In the genomic region with DNA sequence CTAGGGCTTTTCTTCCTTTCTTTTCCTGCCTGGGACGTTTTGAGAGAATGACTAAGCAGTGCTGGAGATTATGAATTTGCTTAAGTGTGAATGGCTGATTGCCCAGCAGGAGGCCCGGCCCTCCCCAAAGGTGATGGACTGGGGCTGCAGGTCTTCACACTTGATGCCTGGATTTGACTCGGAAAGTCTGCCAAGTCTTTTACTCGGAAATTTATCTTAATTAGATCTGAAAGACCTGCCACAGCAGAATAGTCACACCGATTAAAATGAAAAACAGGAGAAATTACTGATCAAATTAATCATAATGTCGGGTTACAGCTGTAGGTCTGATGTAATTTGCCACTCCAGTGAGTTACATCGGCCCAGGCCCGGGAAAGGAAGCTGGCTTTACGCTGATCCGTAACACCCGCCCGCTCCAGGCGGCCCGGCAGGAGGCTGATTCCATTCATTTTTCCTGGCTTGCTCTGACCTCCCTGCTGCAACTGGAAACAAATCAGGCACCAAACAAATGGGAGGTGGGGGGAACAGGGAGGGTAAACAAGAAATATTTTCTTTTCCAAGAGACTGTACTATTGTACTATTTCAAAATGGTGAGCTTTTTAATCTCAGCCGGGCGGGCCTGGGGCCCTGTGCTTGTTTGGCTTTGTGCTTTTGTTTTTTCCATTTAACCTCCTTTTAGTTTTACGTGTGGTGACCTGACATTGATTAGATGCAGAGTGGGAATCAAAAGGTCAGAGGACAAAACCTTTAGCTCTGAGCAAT, we compare ENCODE assay signal across 10 cellular contexts.
A peak's percentile ranks its signal among the peaks of the same experiment; 100 is the strongest.
DNase-seq lines count a peak whose midpoint lies in the region; ATAC-seq and TF ChIP-seq lines count a peak whose summit lies in the region.
"Had no signal": no experiment of that assay in that cellular context is flagged by ENCODE, and none has a peak within 500 bp of the region (broad histone marks: within the 10 kb centered on the region; RNA-seq: fewer than 3 reads in every experiment).

No MANE protein-coding gene starts in this region.

- intact Hi-C loops in left ventricle myocardium inferior (cut with micrococcal nuclease), result no loop called here

- no peaks in the 10 kb centered on the region for H3K36me3 ChIP-seq in HEK293 (ENCODE audit: control insufficient read depth in 2 of 2, insufficient read depth in 1 of 2, low read length in 2 of 2)
- no peaks in the 10 kb centered on the region for H3K36me3 ChIP-seq in left ventricle myocardium inferior

- H3K4me3 ChIP-seq in HEK293 (ENCODE audit: low read depth, low read length) (no peak overlapping the region), left ventricle myocardium inferior (no peak overlapping the region)
- H3K4me3 ChIP-seq: GM12878 had no signal

- TF ChIP-seq CTCF in HEK293 (tag by site-specific recombination; IDR thresholded peaks at IDR 0.05) (no peak), left ventricle myocardium inferior (IDR thresholded peaks at IDR 0.05; ENCODE audit: borderline replicate concordance) (no peak)

- H3K27me3 ChIP-seq in left ventricle myocardium inferior (ENCODE audit: low read depth), result peaks cover 7% of the 10 kb centered on the region

- H3K4me1 ChIP-seq in HEK293 (ENCODE audit: control insufficient read depth, insufficient read depth, low read length) (peaks cover 5% of the 10 kb centered on the region), left ventricle myocardium inferior (peaks cover 7% of the 10 kb centered on the region)

- H3K9me3 ChIP-seq in HEK293 (ENCODE audit: control insufficient read depth, insufficient read depth, low read depth, low read length), result no peaks in the 10 kb centered on the region
- no peaks in the 10 kb centered on the region for H3K9me3 ChIP-seq in left ventricle myocardium inferior (replicated peaks)

- no peak overlapping the region for H3K27ac ChIP-seq in HEK293 (ENCODE audit: extremely low read depth, low read depth, low read length)
- H3K27ac ChIP-seq in left ventricle myocardium inferior (replicated peaks), result no peak overlapping the region

- CTCF ChIA-PET in HEK293 (lab: Yijun Ruan, JAX), result no interaction called here

- ATAC-seq in HG02938 (IDR thresholded peaks at IDR 0.05; ENCODE audit: unreplicated experiment), result no peak
- no peak for ATAC-seq in HG03457 (IDR thresholded peaks at IDR 0.05; ENCODE audit: unreplicated experiment)
- ATAC-seq: GM12878 had no signal

- DNase-seq in SHP77 treated with DMSO at 0.1 percent for 48 hours (lab: John Stamatoyannopoulos, UW) (peak; percentile 34), left ventricle myocardium inferior (peak; percentile 18), renal cortical epithelial cell (ENCODE audit: low read depth) (peak; percentile 86), T-helper 2 cell (no peak), DMS114 treated with DMSO at 0.1 percent for 48 hours (lab: John Stamatoyannopoulos, UW; ENCODE audit: unreplicated experiment) (no peak)
- DNase-seq: SW 1271 had no signal

- POLR2A ChIA-PET in HEK293 (lab: Yijun Ruan, JAX), result no interaction called here

TF ChIP-seq in HEK293, 187 proteins besides CTCF, POLR2A, EP300 and RAD21 (continues in another document):
- TF ChIP-seq ZNF785 (tag by site-specific recombination; IDR thresholded peaks at IDR 0.05), result no peak
- TF ChIP-seq ZNF362 (tag by site-specific recombination; IDR thresholded peaks at IDR 0.05), result 0 out of 2 replicates have a peak, but pooled peaks have one; percentile 33
- peak; percentile 67; the same call in 1 of the 2 replicates for TF ChIP-seq ZNF488 (tag by site-specific recombination; IDR thresholded peaks at IDR 0.05)
- peak; percentile 52; the same call in 1 of the 2 replicates for TF ChIP-seq ZNF501 (tag by site-specific recombination; IDR thresholded peaks at IDR 0.05)
- no peak for TF ChIP-seq GLIS2 (tag by site-specific recombination; IDR thresholded peaks at IDR 0.05)
- TF ChIP-seq ZBTB17 (tag by site-specific recombination; IDR thresholded peaks at IDR 0.05), result peak; percentile 86
- TF ChIP-seq ZSCAN23 (tag by site-specific recombination; IDR thresholded peaks at IDR 0.05), result no peak
- peak; percentile 90 for TF ChIP-seq GLIS1 (tag by site-specific recombination; IDR thresholded peaks at IDR 0.05)
- no peak for TF ChIP-seq ZNF645 (tag by site-specific recombination; IDR thresholded peaks at IDR 0.05)
- TF ChIP-seq PBX3 (CRISPR knock-in tag; IDR thresholded peaks at IDR 0.05), result no peak
- TF ChIP-seq ZNF555 (tag by site-specific recombination; conservative IDR thresholded peaks at IDR 0.05), result no peak
- no peak for TF ChIP-seq ZNF626 (tag by site-specific recombination; IDR thresholded peaks at IDR 0.05)
- TF ChIP-seq ZNF398 (tag by site-specific recombination; IDR thresholded peaks at IDR 0.05), result peak; percentile 27
- no peak for TF ChIP-seq ZBTB1 (tag by site-specific recombination; IDR thresholded peaks at IDR 0.05)
- no peak for TF ChIP-seq ZNF585B (tag by site-specific recombination; IDR thresholded peaks at IDR 0.05)
- no peak for TF ChIP-seq ZNF138 (tag by site-specific recombination; IDR thresholded peaks at IDR 0.05; ENCODE audit: borderline replicate concordance)
- TF ChIP-seq, protein P1, sequence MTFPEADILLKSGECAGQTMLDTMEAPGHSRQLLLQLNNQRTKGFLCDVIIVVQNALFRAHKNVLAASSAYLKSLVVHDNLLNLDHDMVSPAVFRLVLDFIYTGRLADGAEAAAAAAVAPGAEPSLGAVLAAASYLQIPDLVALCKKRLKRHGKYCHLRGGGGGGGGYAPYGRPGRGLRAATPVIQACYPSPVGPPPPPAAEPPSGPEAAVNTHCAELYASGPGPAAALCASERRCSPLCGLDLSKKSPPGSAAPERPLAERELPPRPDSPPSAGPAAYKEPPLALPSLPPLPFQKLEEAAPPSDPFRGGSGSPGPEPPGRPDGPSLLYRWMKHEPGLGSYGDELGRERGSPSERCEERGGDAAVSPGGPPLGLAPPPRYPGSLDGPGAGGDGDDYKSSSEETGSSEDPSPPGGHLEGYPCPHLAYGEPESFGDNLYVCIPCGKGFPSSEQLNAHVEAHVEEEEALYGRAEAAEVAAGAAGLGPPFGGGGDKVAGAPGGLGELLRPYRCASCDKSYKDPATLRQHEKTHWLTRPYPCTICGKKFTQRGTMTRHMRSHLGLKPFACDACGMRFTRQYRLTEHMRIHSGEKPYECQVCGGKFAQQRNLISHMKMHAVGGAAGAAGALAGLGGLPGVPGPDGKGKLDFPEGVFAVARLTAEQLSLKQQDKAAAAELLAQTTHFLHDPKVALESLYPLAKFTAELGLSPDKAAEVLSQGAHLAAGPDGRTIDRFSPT (tag by site-specific recombination; IDR thresholded peaks at IDR 0.05), result no peak
- peak; percentile 27; the same call in 1 of the 2 replicates for TF ChIP-seq ZBTB8A (tag by site-specific recombination; IDR thresholded peaks at IDR 0.05)
- peak; percentile 76; the same call in 1 of the 2 replicates for TF ChIP-seq ZNF558 (tag by site-specific recombination; IDR thresholded peaks at IDR 0.05)
- TF ChIP-seq ZEB2 (tag by site-specific recombination; IDR thresholded peaks at IDR 0.05), result peak; percentile 66

Comparison
In these comparisons a context has a peak if more than half of its experiments do, and no peak if none do; other contexts are left out.
1. DNase-seq: peak in SHP77 treated with DMSO at 0.1 percent for 48 hours (single experiment), left ventricle myocardium inferior (single experiment) and renal cortical epithelial cell (single experiment); none in T-helper 2 cell (0 of 5) and DMS114 treated with DMSO at 0.1 percent for 48 hours (single experiment).